ENCODE assay signal across 14 cellular contexts in the genomic region with DNA sequence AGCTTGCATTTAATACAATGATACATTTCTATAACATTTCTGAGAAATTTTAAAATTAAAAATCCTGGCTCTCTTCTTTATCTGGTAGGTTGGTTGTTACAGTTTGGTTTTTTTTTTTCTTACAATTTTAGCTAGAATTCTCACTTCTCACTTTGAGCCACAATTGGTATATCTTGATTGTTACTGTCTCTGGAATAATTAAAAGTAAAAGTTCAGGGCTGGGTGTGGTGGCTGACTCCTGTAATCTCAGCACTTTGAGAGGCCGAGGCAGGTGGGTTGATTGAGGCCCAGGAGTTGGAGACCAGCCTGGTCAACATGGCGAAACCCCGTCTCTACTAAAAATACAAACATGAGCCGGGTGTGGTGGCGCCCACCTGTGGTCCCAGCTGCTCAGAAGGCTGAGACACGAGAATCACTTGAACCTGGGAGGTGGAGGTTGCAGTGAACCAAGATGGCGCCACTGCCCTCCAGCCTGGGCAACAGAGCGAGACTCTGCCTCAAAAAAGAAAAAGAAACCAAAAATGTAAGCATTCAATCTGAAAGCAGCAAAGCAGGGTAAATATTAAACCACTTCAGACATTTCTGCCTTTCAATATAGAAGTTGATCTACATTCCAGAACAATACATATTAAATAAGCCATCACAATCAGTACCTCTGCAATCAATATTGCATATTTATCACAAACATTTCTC.
DNase-seq lines count a peak whose midpoint lies in the region; ATAC-seq and TF ChIP-seq lines count a peak whose summit lies in the region.
"Had no signal": no experiment of that assay in that cellular context is flagged by ENCODE, and none has a peak within 500 bp of the region (broad histone marks: within the 10 kb centered on the region; RNA-seq: fewer than 3 reads in every experiment).

No MANE protein-coding gene starts in this region.

- DNase-seq in mesenchymal stem cell (no peak), heart right ventricle (no peak), NCI-H2081 treated with DMSO at 0.1 percent for 48 hours (lab: John Stamatoyannopoulos, UW) (no peak), HT-29 (ENCODE audit: low spot score) (no peak)
- DNase-seq: activated CD8-positive, alpha-beta memory T cell treated with anti-CD3 and anti-CD28 coated beads, Interleukin-2, amount 50 U/mL, for 48 hours; CD8-positive, alpha-beta T cell; NCI-H187 treated with DMSO at 0.1 percent for 48 hours had no signal

- no peak overlapping the region for H4K91ac ChIP-seq in mesenchymal stem cell (ENCODE audit: low read length)

- WGBS in mesenchymal stem cell = 89% methylated on average over 7 of the region's 8 CpGs
- 90% methylated on average over 8 of the region's 8 CpGs for WGBS in heart right ventricle, 2 donors

- no peak overlapping the region for H3K4ac ChIP-seq in mesenchymal stem cell (ENCODE audit: low read depth in 1 of 2, low read length in 2 of 2)

- no peak overlapping the region for H3K18ac ChIP-seq in mesenchymal stem cell (ENCODE audit: low read depth in 1 of 2, low read length in 2 of 2)

- no peak overlapping the region for H2AK5ac ChIP-seq in mesenchymal stem cell (ENCODE audit: low read length, severe bottlenecking)

- H2AFZ ChIP-seq in mesenchymal stem cell (ENCODE audit: low read depth, low read length) = no peak overlapping the region
- H2AFZ ChIP-seq: hepatocyte had no signal

- TF ChIP-seq CTCF in heart right ventricle (IDR thresholded peaks at IDR 0.05) = no peak

- no peak overlapping the region for H3K14ac ChIP-seq in mesenchymal stem cell (ENCODE audit: low read length in 2 of 2)

- ATAC-seq in GM21528 (IDR thresholded peaks at IDR 0.05; ENCODE audit: low FRiP score, unreplicated experiment) (peak; percentile 59), HG03571 (IDR thresholded peaks at IDR 0.05; ENCODE audit: unreplicated experiment) (peak; percentile 49), heart right ventricle (no peak), GM21526 (IDR thresholded peaks at IDR 0.05; ENCODE audit: low FRiP score, unreplicated experiment) (no peak)
- ATAC-seq: CD8-positive, alpha-beta T cell; right cardiac atrium had no signal

- H2BK5ac ChIP-seq in mesenchymal stem cell (ENCODE audit: low read depth, low read length, poor library complexity, severe bottlenecking) = no peak overlapping the region

- no peaks in the 10 kb centered on the region for H3K27me3 ChIP-seq in mesenchymal stem cell (ENCODE audit: control insufficient read depth in 1 of 2, insufficient read depth in 1 of 2, low read length in 2 of 2)
- peaks cover 0 to 7% (median 0%) of the 10 kb centered on the region in 7 donors for H3K27me3 ChIP-seq in heart right ventricle
- H3K27me3 ChIP-seq: hepatocyte had no signal

- H3K4me1 ChIP-seq in mesenchymal stem cell (ENCODE audit: control insufficient read depth, insufficient read depth, low read depth, low read length) (peaks cover 17% of the 10 kb centered on the region), heart right ventricle (no peaks in the 10 kb centered on the region)

- H3K4me3 ChIP-seq in GM08714 (ENCODE audit: low read length) (peak overlapping the region; percentile 48; the same call in 1 of the 2 replicates), mesenchymal stem cell (ENCODE audit: insufficient read depth in 1 of 2, low read depth in 1 of 2, low read length in 2 of 2) (no peak overlapping the region), heart right ventricle (no peak overlapping the region)
- H3K4me3 ChIP-seq: hepatocyte, K562 had no signal

- no peak overlapping the region for H2BK15ac ChIP-seq in mesenchymal stem cell (ENCODE audit: low read depth, poor library complexity, severe bottlenecking)

- no peak overlapping the region for H3K4me2 ChIP-seq in mesenchymal stem cell (ENCODE audit: low read length, poor library complexity, severe bottlenecking)
- H3K4me2 ChIP-seq: hepatocyte had no signal

- no peak overlapping the region for H3K23ac ChIP-seq in mesenchymal stem cell (ENCODE audit: low read length in 2 of 2)

- H3K27ac ChIP-seq in mesenchymal stem cell (ENCODE audit: low read length, poor library complexity, severe bottlenecking) (peak overlapping the region; percentile 35), heart right ventricle (no peak overlapping the region)
- H3K27ac ChIP-seq: hepatocyte had no signal

- intact Hi-C loops in heart right ventricle (cut with DNase I) = no loop called here

- H4K8ac ChIP-seq in mesenchymal stem cell (ENCODE audit: low read length) = no peak overlapping the region

- H3K9me3 ChIP-seq in mesenchymal stem cell (ENCODE audit: control insufficient read depth, low read length) (no peaks in the 10 kb centered on the region), heart right ventricle (no peaks in the 10 kb centered on the region)

- H3K36me3 ChIP-seq in mesenchymal stem cell (ENCODE audit: control insufficient read depth in 1 of 2, insufficient read depth in 2 of 2, low read depth in 1 of 2, low read length in 2 of 2) (no peaks in the 10 kb centered on the region), heart right ventricle (no peaks in the 10 kb centered on the region)

- no peak overlapping the region for H2BK120ac ChIP-seq in mesenchymal stem cell (ENCODE audit: low read depth, low read length)

- no peak overlapping the region for H3K9ac ChIP-seq in mesenchymal stem cell (ENCODE audit: low read length)

- H2BK12ac ChIP-seq in mesenchymal stem cell (ENCODE audit: low read length in 2 of 2) = no peak overlapping the region

- no peaks in the 10 kb centered on the region for H3K79me1 ChIP-seq in mesenchymal stem cell (replicated peaks; ENCODE audit: low read length, poor library complexity, severe bottlenecking)

Comparison
In these comparisons a context has a peak if more than half of its experiments do, and no peak if none do; other contexts are left out.
1. ATAC-seq: peak in GM21528 (single experiment) and HG03571 (single experiment); none in heart right ventricle (0 of 8) and GM21526 (single experiment).